In the genomic region with DNA sequence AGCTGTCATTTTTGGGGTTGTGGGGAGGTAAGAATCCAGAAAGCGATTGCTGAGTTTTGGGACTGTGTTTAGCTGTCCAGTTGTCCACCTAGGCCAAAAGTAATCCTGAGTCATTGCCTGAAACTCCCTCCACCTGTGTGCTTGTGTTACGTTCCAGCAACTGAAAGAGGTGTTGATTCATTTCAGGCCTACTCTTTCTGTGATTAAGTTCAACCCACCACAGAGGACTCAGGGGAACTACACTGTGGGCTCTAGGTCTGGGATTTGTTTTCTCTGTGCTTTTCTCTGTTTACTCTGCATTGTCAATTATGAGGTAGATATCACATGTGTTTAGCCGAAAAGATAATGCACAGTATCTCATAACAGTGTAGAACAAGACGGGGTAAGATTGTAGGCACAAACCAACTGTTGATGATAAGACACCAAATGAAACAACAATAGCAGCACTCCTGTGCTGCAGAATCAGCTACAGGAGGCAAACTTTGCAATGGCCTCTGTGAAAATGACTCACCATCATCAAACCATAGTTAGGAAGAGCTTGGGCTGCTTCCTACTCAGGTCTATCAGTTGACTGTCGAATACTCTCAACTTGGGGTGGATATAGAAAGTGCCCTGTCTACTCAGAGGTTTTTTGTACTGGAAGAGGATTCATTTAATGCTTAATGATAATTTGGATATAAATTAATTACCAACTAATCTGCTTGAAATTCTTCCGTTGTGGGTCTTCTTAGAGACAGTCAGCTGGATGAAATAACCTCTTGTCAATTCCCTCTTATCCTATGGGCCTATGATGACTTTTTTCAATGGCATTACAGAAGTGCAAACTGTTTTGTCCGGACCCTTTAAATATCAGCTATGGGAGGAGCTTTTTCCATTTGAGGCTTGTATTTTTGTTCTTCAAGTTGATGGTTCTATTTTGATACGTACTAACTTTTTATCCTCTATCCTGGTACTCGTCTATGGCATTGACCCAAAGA, we compare ENCODE assay signal across 1 cellular context.
TF ChIP-seq lines count a peak whose summit lies in the region.

No MANE protein-coding gene starts in this region.

TF ChIP-seq in IMR-90, 13 proteins besides CTCF, POLR2A, EP300 and RAD21:
- TF ChIP-seq BHLHE40 (IDR thresholded peaks at IDR 0.05; ENCODE audit: low read depth, low read length) (no peak), RFX5 (IDR thresholded peaks at IDR 0.05; ENCODE audit: low read depth, low read length) (no peak), CEBPB (IDR thresholded peaks at IDR 0.05; ENCODE audit: low read depth, low read length) (no peak), CHD1 (IDR thresholded peaks at IDR 0.05; ENCODE audit: low read depth, low read length) (no peak), MAZ (IDR thresholded peaks at IDR 0.05; ENCODE audit: borderline replicate concordance, low read depth, low read length) (no peak), FOS (IDR thresholded peaks at IDR 0.05; ENCODE audit: low read depth, low read length) (no peak), ELK1 (IDR thresholded peaks at IDR 0.05; ENCODE audit: borderline replicate concordance, low read depth, low read length) (no peak), RCOR1 (IDR thresholded peaks at IDR 0.05; ENCODE audit: insufficient replicate concordance, low read length) (no peak), MAFK (IDR thresholded peaks at IDR 0.05; ENCODE audit: low read depth, low read length) (no peak)
